ENCODE assay signal across 1 cellular context in genomic region chr1:38020361-38020760, GRCh38.
TF ChIP-seq lines count a peak whose summit lies in the region.

No MANE protein-coding gene starts in this region.

TF ChIP-seq in GM23338, 12 proteins besides CTCF, POLR2A, EP300 and RAD21 (continued from another document):
- TF ChIP-seq, protein P1, sequence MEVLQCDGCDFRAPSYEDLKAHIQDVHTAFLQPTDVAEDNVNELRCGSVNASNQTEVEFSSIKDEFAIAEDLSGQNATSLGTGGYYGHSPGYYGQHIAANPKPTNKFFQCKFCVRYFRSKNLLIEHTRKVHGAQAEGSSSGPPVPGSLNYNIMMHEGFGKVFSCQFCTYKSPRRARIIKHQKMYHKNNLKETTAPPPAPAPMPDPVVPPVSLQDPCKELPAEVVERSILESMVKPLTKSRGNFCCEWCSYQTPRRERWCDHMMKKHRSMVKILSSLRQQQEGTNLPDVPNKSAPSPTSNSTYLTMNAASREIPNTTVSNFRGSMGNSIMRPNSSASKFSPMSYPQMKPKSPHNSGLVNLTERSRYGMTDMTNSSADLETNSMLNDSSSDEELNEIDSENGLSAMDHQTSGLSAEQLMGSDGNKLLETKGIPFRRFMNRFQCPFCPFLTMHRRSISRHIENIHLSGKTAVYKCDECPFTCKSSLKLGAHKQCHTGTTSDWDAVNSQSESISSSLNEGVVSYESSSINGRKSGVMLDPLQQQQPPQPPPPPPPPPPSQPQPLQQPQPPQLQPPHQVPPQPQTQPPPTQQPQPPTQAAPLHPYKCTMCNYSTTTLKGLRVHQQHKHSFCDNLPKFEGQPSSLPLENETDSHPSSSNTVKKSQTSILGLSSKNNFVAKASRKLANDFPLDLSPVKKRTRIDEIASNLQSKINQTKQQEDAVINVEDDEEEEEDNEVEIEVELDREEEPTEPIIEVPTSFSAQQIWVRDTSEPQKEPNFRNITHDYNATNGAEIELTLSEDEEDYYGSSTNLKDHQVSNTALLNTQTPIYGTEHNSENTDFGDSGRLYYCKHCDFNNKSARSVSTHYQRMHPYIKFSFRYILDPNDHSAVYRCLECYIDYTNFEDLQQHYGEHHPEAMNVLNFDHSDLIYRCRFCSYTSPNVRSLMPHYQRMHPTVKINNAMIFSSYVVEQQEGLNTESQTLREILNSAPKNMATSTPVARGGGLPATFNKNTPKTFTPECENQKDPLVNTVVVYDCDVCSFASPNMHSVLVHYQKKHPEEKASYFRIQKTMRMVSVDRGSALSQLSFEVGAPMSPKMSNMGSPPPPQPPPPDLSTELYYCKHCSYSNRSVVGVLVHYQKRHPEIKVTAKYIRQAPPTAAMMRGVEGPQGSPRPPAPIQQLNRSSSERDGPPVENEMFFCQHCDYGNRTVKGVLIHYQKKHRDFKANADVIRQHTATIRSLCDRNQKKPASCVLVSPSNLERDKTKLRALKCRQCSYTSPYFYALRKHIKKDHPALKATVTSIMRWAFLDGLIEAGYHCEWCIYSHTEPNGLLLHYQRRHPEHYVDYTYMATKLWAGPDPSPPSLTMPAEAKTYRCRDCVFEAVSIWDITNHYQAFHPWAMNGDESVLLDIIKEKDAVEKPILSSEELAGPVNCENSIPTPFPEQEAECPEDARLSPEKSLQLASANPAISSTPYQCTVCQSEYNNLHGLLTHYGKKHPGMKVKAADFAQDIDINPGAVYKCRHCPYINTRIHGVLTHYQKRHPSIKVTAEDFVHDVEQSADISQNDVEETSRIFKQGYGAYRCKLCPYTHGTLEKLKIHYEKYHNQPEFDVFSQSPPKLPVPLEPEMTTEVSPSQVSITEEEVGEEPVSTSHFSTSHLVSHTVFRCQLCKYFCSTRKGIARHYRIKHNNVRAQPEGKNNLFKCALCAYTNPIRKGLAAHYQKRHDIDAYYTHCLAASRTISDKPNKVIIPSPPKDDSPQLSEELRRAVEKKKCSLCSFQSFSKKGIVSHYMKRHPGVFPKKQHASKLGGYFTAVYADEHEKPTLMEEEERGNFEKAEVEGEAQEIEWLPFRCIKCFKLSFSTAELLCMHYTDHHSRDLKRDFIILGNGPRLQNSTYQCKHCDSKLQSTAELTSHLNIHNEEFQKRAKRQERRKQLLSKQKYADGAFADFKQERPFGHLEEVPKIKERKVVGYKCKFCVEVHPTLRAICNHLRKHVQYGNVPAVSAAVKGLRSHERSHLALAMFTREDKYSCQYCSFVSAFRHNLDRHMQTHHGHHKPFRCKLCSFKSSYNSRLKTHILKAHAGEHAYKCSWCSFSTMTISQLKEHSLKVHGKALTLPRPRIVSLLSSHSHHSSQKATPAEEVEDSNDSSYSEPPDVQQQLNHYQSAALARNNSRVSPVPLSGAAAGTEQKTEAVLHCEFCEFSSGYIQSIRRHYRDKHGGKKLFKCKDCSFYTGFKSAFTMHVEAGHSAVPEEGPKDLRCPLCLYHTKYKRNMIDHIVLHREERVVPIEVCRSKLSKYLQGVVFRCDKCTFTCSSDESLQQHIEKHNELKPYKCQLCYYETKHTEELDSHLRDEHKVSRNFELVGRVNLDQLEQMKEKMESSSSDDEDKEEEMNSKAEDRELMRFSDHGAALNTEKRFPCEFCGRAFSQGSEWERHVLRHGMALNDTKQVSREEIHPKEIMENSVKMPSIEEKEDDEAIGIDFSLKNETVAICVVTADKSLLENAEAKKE (CRISPR knock-in tag; IDR thresholded peaks at IDR 0.05) = no peak
- TF ChIP-seq EZH2phosphoT487 (IDR thresholded peaks at IDR 0.05; ENCODE audit: unreplicated experiment) (no peak), JUNB (IDR thresholded peaks at IDR 0.05; ENCODE audit: unreplicated experiment) (no peak)
TF ChIP-seq in GM23338: peak in this region for 0.
